27 cellular contexts compared by ENCODE assay signal in genomic region chr22:26778372-26778771, GRCh38.
"Had no signal": no experiment of that assay in that cellular context is flagged by ENCODE, and none has a peak within 500 bp of the region (broad histone marks: within the 10 kb centered on the region; RNA-seq: fewer than 3 reads in every experiment).

No MANE protein-coding gene starts in this region.

- DNase-seq: activated B cell treated with CpG ODN at 0.5 μM for 24 hours; activated CD4-positive, alpha-beta T cell treated with anti-CD3 and anti-CD28 coated beads for 48 hours; activated CD4-positive, alpha-beta T cell treated with anti-CD3 and anti-CD28 coated beads, Interleukin-2, amount 50 U/mL, for 1 hour; activated CD4-positive, alpha-beta T cell treated with anti-CD3 and anti-CD28 coated beads, Interleukin-2, amount 50 U/mL, for 48 hours; activated CD8-positive, alpha-beta memory T cell treated with anti-CD3 and anti-CD28 coated beads for 24 hours; activated CD8-positive, alpha-beta T cell treated with anti-CD3 and anti-CD28 coated beads for 36 hours; activated effector memory CD4-positive, alpha-beta T cell treated with Interleukin-2 at 50 U/mL for 16 hours; activated gamma-delta T cell treated with Interleukin-2 at 50 U/mL for 16 hours; activated naive CD4-positive, alpha-beta T cell treated with anti-CD3 and anti-CD28 coated beads, Interleukin-2, amount 50 U/mL, for 16 hours; activated naive CD4-positive, alpha-beta T cell treated with Interleukin-2 at 50 U/mL for 16 hours; activated T-cell treated with anti-CD3 and anti-CD28 coated beads, Interleukin-2, amount 50 U/mL, for 4 hours; amniotic stem cell; anterior cingulate cortex; brain microvascular endothelial cell; cortex of kidney; dermis blood vessel endothelial cell; effector CD4-positive, alpha-beta T cell; effector memory CD8-positive, alpha-beta T cell; erythroblast; foreskin keratinocyte; T-cell; T1000; WERI-Rb-1 had no signal

- H3K4me3 ChIP-seq: esophagus muscularis mucosa, gastroesophageal sphincter had no signal

- H3K36me3 ChIP-seq: brain microvascular endothelial cell had no signal

- H3K27me3 ChIP-seq: brain microvascular endothelial cell, esophagus muscularis mucosa, foreskin keratinocyte, gastroesophageal sphincter had no signal

- H3K27ac ChIP-seq: brain microvascular endothelial cell, esophagus muscularis mucosa, foreskin keratinocyte, gastroesophageal sphincter, WERI-Rb-1 had no signal

- H3K4me1 ChIP-seq: foreskin keratinocyte had no signal

- ATAC-seq: activated CD4-positive, CD25-positive, alpha-beta regulatory T cell treated with anti-CD3 and anti-CD28 coated beads, Interleukin-2, amount 50 U/mL, for 24 hours; activated CD8-positive, alpha-beta T cell treated with anti-CD3 and anti-CD28 coated beads for 36 hours; activated T-cell treated with anti-CD3 and anti-CD28 coated beads, Interleukin-2, amount 50 U/mL, for 4 hours; activated T-helper 17 cell treated with anti-CD3 and anti-CD28 coated beads, Interleukin-2, amount 50 U/mL, for 72 hours; effector memory CD8-positive, alpha-beta T cell; foreskin keratinocyte; gastroesophageal sphincter; T-cell had no signal
